Comparison of ENCODE assay signal across 21 cellular contexts in the genomic region with DNA sequence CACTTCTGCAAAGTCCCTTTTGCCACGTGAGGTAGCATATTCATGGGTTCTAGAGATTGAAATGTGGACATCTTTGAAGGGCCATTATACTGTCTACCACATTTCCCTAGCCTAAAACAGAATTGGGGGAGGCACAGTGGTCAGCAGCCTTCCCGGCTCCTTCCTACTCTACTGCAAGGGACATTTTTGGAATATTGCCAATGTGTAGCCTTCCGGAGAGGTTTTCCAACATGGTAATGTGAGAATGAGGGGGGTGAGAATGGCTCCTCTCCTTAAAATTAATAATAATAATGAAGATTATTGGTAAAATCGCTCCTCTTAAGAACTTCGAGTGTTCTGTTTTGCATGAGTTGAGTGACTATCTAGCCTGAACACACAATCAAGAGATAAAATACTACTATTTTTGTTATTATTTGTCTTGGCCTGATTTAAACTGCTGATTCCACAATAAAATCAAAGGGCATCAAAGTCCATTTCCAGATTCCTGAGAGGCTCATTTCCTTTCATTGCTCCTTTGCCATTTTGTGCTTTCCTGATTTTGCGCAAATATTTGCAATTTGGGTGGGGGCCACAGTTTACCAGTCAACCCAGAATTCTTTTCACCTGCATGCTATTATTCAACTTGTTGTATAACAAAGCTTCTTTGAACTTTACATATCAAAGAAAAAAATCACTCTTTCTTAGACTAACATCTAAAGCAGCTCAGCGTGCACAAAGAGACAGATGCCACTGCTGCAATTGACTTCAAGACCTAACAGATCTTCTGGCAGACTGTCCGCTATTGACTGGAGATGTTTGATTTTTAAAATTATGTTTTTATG.
"Had no signal": no experiment of that assay in that cellular context is flagged by ENCODE, and none has a peak within 500 bp of the region (broad histone marks: within the 10 kb centered on the region; RNA-seq: fewer than 3 reads in every experiment).

No MANE protein-coding gene starts in this region.

- H3K27me3 Mint-ChIP-seq: T-helper 17 cell had no signal

- H3K4me1 ChIP-seq: adrenal gland, breast epithelium, gastroesophageal sphincter, pancreas, thyroid gland had no signal

- H3K36me3 ChIP-seq: adrenal gland, breast epithelium, gastroesophageal sphincter, heart left ventricle, neutrophil, pancreas, sigmoid colon, thyroid gland, WERI-Rb-1 had no signal

- DNase-seq: activated CD4-positive, alpha-beta T cell treated with anti-CD3 and anti-CD28 coated beads for 1 hour; activated gamma-delta T cell treated with Interleukin-2 at 50 U/mL for 16 hours; adrenal gland; effector CD4-positive, alpha-beta T cell; heart left ventricle; left ventricle myocardium superior; mesenchymal stem cell; pancreas; sigmoid colon; stimulated activated CD4-positive, alpha-beta T cell treated with anti-CD3 and anti-CD28 coated beads, Interleukin-4, amount 100 ng/mL, for 4 hours; T-helper 17 cell; thyroid gland had no signal

- H3K4me3 ChIP-seq: adrenal gland, breast epithelium, coronary artery, gastroesophageal sphincter, heart left ventricle, pancreas, sigmoid colon, thyroid gland had no signal

- H3K9me3 ChIP-seq: adrenal gland, breast epithelium, gastroesophageal sphincter, heart left ventricle, neutrophil, pancreas, sigmoid colon, thyroid gland had no signal

- H3K4me3 Mint-ChIP-seq: natural killer cell treated with Interleukin-12 subunit alpha and Interleukin-12 subunit beta and Interleukin-15 and Interleukin-18, amount 100 ng/mL, for 72 hours; stimulated activated memory B cell treated with anti-CD40 and anti-IgM and Interleukin-4, amounts not matched to agents 10 μg/mL and 1 μg/mL and 100 μg/mL, for 72 hours; T-helper 17 cell had no signal

- H3K27me3 ChIP-seq: adrenal gland, breast epithelium, heart left ventricle, neutrophil, pancreas, sigmoid colon, thyroid gland had no signal

- H3K9me3 Mint-ChIP-seq: natural killer cell treated with Interleukin-12 subunit alpha and Interleukin-12 subunit beta and Interleukin-15 and Interleukin-18, amount 100 ng/mL, for 72 hours had no signal

- H3K27ac ChIP-seq: adrenal gland, breast epithelium, coronary artery, gastroesophageal sphincter, heart left ventricle, neutrophil, pancreas, sigmoid colon, thyroid gland, WERI-Rb-1 had no signal

- ATAC-seq: activated naive CD4-positive, alpha-beta T cell treated with anti-CD3 and anti-CD28 coated beads, Interleukin-2, amount 50 U/mL, for 72 hours; esophagus mucosa; gastroesophageal sphincter; heart left ventricle; left ventricle myocardium superior; natural killer cell treated with Interleukin-12 subunit alpha and Interleukin-12 subunit beta and Interleukin-15 and Interleukin-18, amount 100 ng/mL, for 72 hours; pancreas; stimulated activated memory B cell treated with anti-CD40 and anti-IgM and Interleukin-4, amounts not matched to agents 10 μg/mL and 1 μg/mL and 100 μg/mL, for 72 hours; T-helper 17 cell had no signal

- H3K27ac Mint-ChIP-seq: activated naive CD4-positive, alpha-beta T cell treated with anti-CD3 and anti-CD28 coated beads, Interleukin-2, amount 50 U/mL, for 72 hours; stimulated activated memory B cell treated with anti-CD40 and anti-IgM and Interleukin-4, amounts not matched to agents 10 μg/mL and 1 μg/mL and 100 μg/mL, for 72 hours; T-helper 17 cell had no signal

- H3K36me3 Mint-ChIP-seq: natural killer cell treated with Interleukin-12 subunit alpha and Interleukin-12 subunit beta and Interleukin-15 and Interleukin-18, amount 100 ng/mL, for 72 hours; stimulated activated memory B cell treated with anti-CD40 and anti-IgM and Interleukin-4, amounts not matched to agents 10 μg/mL and 1 μg/mL and 100 μg/mL, for 72 hours had no signal
